Comparison of ENCODE assay signal across 10 cellular contexts in genomic region chr9:136204838-136205706, GRCh38. TPM values are rescaled to one million over a fixed set of nuclear protein-coding genes. Genes with fewer than 3 reads are reported as not detected.
DNase-seq lines count a peak whose midpoint lies in the region; ATAC-seq and TF ChIP-seq lines count a peak whose summit lies in the region.
"Had no signal": no experiment of that assay in that cellular context is flagged by ENCODE, and none has a peak within 500 bp of the region (broad histone marks: within the 10 kb centered on the region; RNA-seq: fewer than 3 reads in every experiment).

TSS of gene LHX3 (minus strand) at chr9:136205128. CDS start at chr9:136205012, 116 bp downstream.

- no peak within 1 kb of the TSS for H3K4me3 Mint-ChIP-seq in CD8-positive, alpha-beta T cell
- H3K4me3 Mint-ChIP-seq: dendritic cell treated with granulocyte-macrophage colony-stimulating factor and Interleukin-4, amounts not matched to agents 40 ng/mL and 50 ng/mL, for 4 days had no signal

- H3K9me3 ChIP-seq in CD8-positive, alpha-beta T cell (ENCODE audit: low read length), result no peaks in the 10 kb centered on the region
- no peaks in the 10 kb centered on the region for H3K9me3 ChIP-seq in body of pancreas

- ATAC-seq in CD8-positive, alpha-beta T cell, result peak; percentile 52
- peak; percentile 51 for ATAC-seq in body of pancreas
- no peak for ATAC-seq in HG03342 (IDR thresholded peaks at IDR 0.05; ENCODE audit: unreplicated experiment)

- peaks cover 26% of the 10 kb centered on the region for H3K36me3 Mint-ChIP-seq in CD8-positive, alpha-beta T cell

- DNase-seq in CD8-positive, alpha-beta T cell, result peak in 1 of 7 experiments; percentile 33
- DNase-seq in H7, result peak; percentile 99
- peak in 2 of 4 donors; percentile 26 to 30 for DNase-seq in body of pancreas
- peak; percentile 5 for DNase-seq in medulla oblongata (ENCODE audit: extremely low spot score)
- DNase-seq in EL, result no peak
- no peak for DNase-seq in OCI-M1 (lab: John Stamatoyannopoulos, UW)
- no peak for DNase-seq in mesenteric fat pad (ENCODE audit: low spot score)

- no peak within 1 kb of the TSS for H3K27ac Mint-ChIP-seq in CD8-positive, alpha-beta T cell
- H3K27ac Mint-ChIP-seq: dendritic cell treated with granulocyte-macrophage colony-stimulating factor and Interleukin-4, amounts not matched to agents 40 ng/mL and 50 ng/mL, for 4 days had no signal

- H3K4me1 ChIP-seq in CD8-positive, alpha-beta T cell (ENCODE audit: insufficient read depth, low read length), result no peaks in the 10 kb centered on the region
- peaks cover 7% of the 10 kb centered on the region for H3K4me1 ChIP-seq in body of pancreas

- intact Hi-C loops in CD8-positive, alpha-beta T cell (cut with DNase I, micrococcal nuclease), result no loop called here
- intact Hi-C loops in body of pancreas (cut with DNase I), result no loop called here

- WGBS in body of pancreas, 2 donors, result 13 to 16% methylated on average over 17 to 63 of the region's 70 CpGs

- CTCF ChIA-PET in CD8-positive, alpha-beta T cell (lab: Charles Lee), result no interaction called here

- no peak within 1 kb of the TSS for H3K27ac ChIP-seq in CD8-positive, alpha-beta T cell (ENCODE audit: low read depth, low read length)
- no peak within 1 kb of the TSS for H3K27ac ChIP-seq in body of pancreas

- TF ChIP-seq CTCF in CD8-positive, alpha-beta T cell (IDR thresholded peaks at IDR 0.05), result no peak
- no peak for TF ChIP-seq CTCF in body of pancreas (IDR thresholded peaks at IDR 0.05)

- H3K36me3 ChIP-seq in CD8-positive, alpha-beta T cell (ENCODE audit: insufficient read depth, low read length), result no peaks in the 10 kb centered on the region
- H3K36me3 ChIP-seq in H7 (replicated peaks; ENCODE audit: control insufficient read depth, insufficient read depth, low read length) (no peaks in the 10 kb centered on the region), body of pancreas (replicated peaks in 1 of 2; ENCODE audit: insufficient read depth in 1 of 2, low read depth in 2 of 2) (peaks cover 0 to 2% of the 10 kb centered on the region in 2 donors)

- no peaks in the 10 kb centered on the region for H3K9me3 Mint-ChIP-seq in CD8-positive, alpha-beta T cell
- H3K9me3 Mint-ChIP-seq: dendritic cell treated with granulocyte-macrophage colony-stimulating factor and Interleukin-4, amounts not matched to agents 40 ng/mL and 50 ng/mL, for 4 days had no signal

- H3K4me1 Mint-ChIP-seq in CD8-positive, alpha-beta T cell (ENCODE audit: low read depth), result no peaks in the 10 kb centered on the region

- POLR2A ChIA-PET in CD8-positive, alpha-beta T cell (lab: Charles Lee), result interaction anchor here (0.7 kb wide), 1 partner anchor 14 kb away, joined by 3 read pairs; no protein-coding TSS in a partner anchor

- H3K27me3 Mint-ChIP-seq in CD8-positive, alpha-beta T cell (ENCODE audit: low read depth), result peaks cover 13% of the 10 kb centered on the region

- no peak within 1 kb of the TSS for H3K4me3 ChIP-seq in CD8-positive, alpha-beta T cell (ENCODE audit: low read depth, low read length)
- no peak within 1 kb of the TSS for H3K4me3 ChIP-seq in H7 (ENCODE audit: insufficient read depth, low read depth, low read length)
- no peak within 1 kb of the TSS for H3K4me3 ChIP-seq in body of pancreas

- no peak for TF ChIP-seq POLR2A in body of pancreas (IDR thresholded peaks at IDR 0.05)

- H3K27me3 ChIP-seq in CD8-positive, alpha-beta T cell (ENCODE audit: insufficient read depth, low read length), result peaks cover 4% of the 10 kb centered on the region
- H3K27me3 ChIP-seq in H7 (ENCODE audit: control insufficient read depth, insufficient read depth, low read length) (peaks cover 52% of the 10 kb centered on the region), body of pancreas (peaks cover 0 to 28% of the 10 kb centered on the region in 2 donors)

RNA-seq across cellular contexts. Expression of gene LHX3, which starts in this region (rescaled TPM):
- total RNA-seq in CD8-positive, alpha-beta T cell, result under 1 TPM; 0.14 to 0.17 TPM
- total RNA-seq in H7 (2014; rRNA removed; shearing (Covaris generic)), result 0.07 TPM in 1 of 2 replicates, not detected in the other
- total RNA-seq in body of pancreas (not detected), mesenteric fat pad (not detected)
- total RNA-seq: kidney epithelial cell had no signal

Comparison
In these comparisons a context has a peak if more than half of its experiments do, and no peak if none do; other contexts are left out.
1. Peak in ATAC-seq in CD8-positive, alpha-beta T cell; RNA of the gene not detected or under 1 TPM.
2. Peak in DNase-seq in H7; RNA of the gene not detected or under 1 TPM.
3. Peak in ATAC-seq in body of pancreas; RNA of the gene not detected or under 1 TPM.